In the genomic region with DNA sequence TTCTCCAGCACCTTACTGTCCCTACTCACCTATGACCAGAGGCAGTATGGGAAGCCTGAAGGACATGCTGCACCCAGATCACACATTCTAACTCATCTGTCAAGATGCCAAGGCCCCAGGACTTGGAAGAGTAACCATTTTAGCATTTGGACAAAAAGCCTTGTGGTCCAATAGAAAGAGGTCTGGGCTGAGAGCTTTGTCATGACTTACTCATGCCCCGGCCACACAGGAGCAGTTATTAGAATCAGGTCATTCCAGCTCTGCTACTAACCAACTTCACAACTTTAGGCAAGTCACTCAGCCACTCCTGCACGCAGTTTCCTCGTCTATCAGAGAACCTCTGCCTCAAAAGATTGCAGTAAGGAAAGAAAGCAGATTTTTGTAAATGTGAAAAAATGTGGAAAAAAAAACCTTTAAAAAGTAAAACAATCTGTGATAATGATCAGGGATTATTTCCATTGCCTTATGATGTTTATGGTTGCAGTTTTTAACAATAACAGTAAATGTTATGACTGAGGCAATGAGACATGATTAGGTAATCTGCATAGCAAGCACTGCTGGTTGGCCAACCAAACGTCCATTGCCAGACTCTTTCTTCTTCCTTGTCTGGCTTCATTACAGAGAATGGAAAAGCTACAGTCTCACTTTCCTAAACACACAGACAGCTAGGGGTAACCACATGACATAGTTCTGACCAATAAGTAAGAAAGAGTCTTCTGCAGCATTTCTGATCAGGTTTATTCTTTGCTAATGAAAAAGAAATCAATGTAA, we compare ENCODE assay signal across 20 cellular contexts.
DNase-seq lines count a peak whose midpoint lies in the region; ATAC-seq and FAIRE-seq lines count a peak whose summit lies in the region.
"Had no signal": no experiment of that assay in that cellular context is flagged by ENCODE, and none has a peak within 500 bp of the region (broad histone marks: within the 10 kb centered on the region; RNA-seq: fewer than 3 reads in every experiment).

No MANE protein-coding gene starts in this region.

- no peak overlapping the region for H2BK15ac ChIP-seq in mesenchymal stem cell (ENCODE audit: low read depth, poor library complexity, severe bottlenecking)

- no peak overlapping the region for H3K18ac ChIP-seq in mesenchymal stem cell (ENCODE audit: low read depth in 1 of 2, low read length in 2 of 2)

- H3K9ac ChIP-seq in mesenchymal stem cell (ENCODE audit: low read length), result no peak overlapping the region

- no peak for FAIRE-seq in GM19239 (lab: Jason Lieb, UNC)
- FAIRE-seq: GM12891, RCC 7860 had no signal

- H2BK120ac ChIP-seq in mesenchymal stem cell (ENCODE audit: low read depth, low read length), result no peak overlapping the region

- no peak overlapping the region for H3K14ac ChIP-seq in mesenchymal stem cell (ENCODE audit: low read length in 2 of 2)

- no peak overlapping the region for H4K91ac ChIP-seq in mesenchymal stem cell (ENCODE audit: low read length)

- H3K4me1 ChIP-seq in esophagus (ENCODE audit: control insufficient read depth in 2 of 2, insufficient read depth in 2 of 2, low read length in 1 of 2), result no peaks in the 10 kb centered on the region
- H3K4me1 ChIP-seq in mesenchymal stem cell (ENCODE audit: control insufficient read depth, insufficient read depth, low read depth, low read length), result peaks cover 2% of the 10 kb centered on the region
- H3K4me1 ChIP-seq: left lung, right atrium auricular region had no signal

- no peak overlapping the region for H3K23ac ChIP-seq in mesenchymal stem cell (ENCODE audit: low read length in 2 of 2)

- no peaks in the 10 kb centered on the region for H3K36me3 ChIP-seq in MG63
- no peaks in the 10 kb centered on the region for H3K36me3 ChIP-seq in esophagus (ENCODE audit: control insufficient read depth in 2 of 2, insufficient read depth in 2 of 2, low read length in 1 of 2)
- H3K36me3 ChIP-seq in mesenchymal stem cell (ENCODE audit: control insufficient read depth in 1 of 2, insufficient read depth in 2 of 2, low read depth in 1 of 2, low read length in 2 of 2), result no peaks in the 10 kb centered on the region
- H3K36me3 ChIP-seq: cardiac muscle cell, left lung, right atrium auricular region had no signal

- H3K4ac ChIP-seq in mesenchymal stem cell (ENCODE audit: low read depth in 1 of 2, low read length in 2 of 2), result no peak overlapping the region

- H2AK5ac ChIP-seq in mesenchymal stem cell (ENCODE audit: low read length, severe bottlenecking), result no peak overlapping the region

- H3K79me1 ChIP-seq in mesenchymal stem cell (replicated peaks; ENCODE audit: low read length, poor library complexity, severe bottlenecking), result no peaks in the 10 kb centered on the region

- intact Hi-C loops in Right ventricle myocardium inferior (cut with DNase I), result no loop called here

- H3K27ac ChIP-seq in esophagus (ENCODE audit: low read depth in 2 of 2, low read length in 1 of 2) (peak overlapping the region; percentile 45 to 58), mesenchymal stem cell (ENCODE audit: low read length, poor library complexity, severe bottlenecking) (no peak overlapping the region)
- H3K27ac ChIP-seq: right atrium auricular region had no signal

- H2BK12ac ChIP-seq in mesenchymal stem cell (ENCODE audit: low read length in 2 of 2), result no peak overlapping the region

- no peak for ATAC-seq in HG02588 (IDR thresholded peaks at IDR 0.05; ENCODE audit: unreplicated experiment)
- ATAC-seq in Right ventricle myocardium inferior, result no peak
- ATAC-seq: left lung; stimulated activated naive CD8-positive, alpha-beta T cell treated with anti-CD3 and anti-CD28 coated beads, Interleukin-15, amount 100 ng/mL, for 72 hours had no signal

- no peaks in the 10 kb centered on the region for H3K27me3 ChIP-seq in MG63
- H3K27me3 ChIP-seq in esophagus (ENCODE audit: control insufficient read depth in 1 of 2, insufficient read depth in 2 of 2, low read length in 2 of 2), result no peaks in the 10 kb centered on the region
- H3K27me3 ChIP-seq in mesenchymal stem cell (ENCODE audit: control insufficient read depth in 1 of 2, insufficient read depth in 1 of 2, low read length in 2 of 2), result no peaks in the 10 kb centered on the region
- H3K27me3 ChIP-seq: cardiac muscle cell, left lung, right atrium auricular region had no signal

- no peak overlapping the region for H2AFZ ChIP-seq in mesenchymal stem cell (ENCODE audit: low read depth, low read length)

- H3K9me3 ChIP-seq in MG63 (no peaks in the 10 kb centered on the region), esophagus (ENCODE audit: control insufficient read depth in 2 of 2, insufficient read depth in 1 of 2, low read depth in 1 of 2, low read length in 1 of 2) (no peaks in the 10 kb centered on the region), mesenchymal stem cell (ENCODE audit: control insufficient read depth, low read length) (no peaks in the 10 kb centered on the region)
- H3K9me3 ChIP-seq: left lung, right atrium auricular region had no signal

- no peak overlapping the region for H3K4me3 ChIP-seq in MG63
- no peak overlapping the region for H3K4me3 ChIP-seq in esophagus (ENCODE audit: low read depth in 1 of 2, low read length in 2 of 2)
- no peak overlapping the region for H3K4me3 ChIP-seq in mesenchymal stem cell (ENCODE audit: insufficient read depth in 1 of 2, low read depth in 1 of 2, low read length in 2 of 2)
- H3K4me3 ChIP-seq: cardiac muscle cell, left lung, right atrium auricular region had no signal

- H3K4me2 ChIP-seq in mesenchymal stem cell (ENCODE audit: low read length, poor library complexity, severe bottlenecking), result no peak overlapping the region

- DNase-seq in Daoy (ENCODE audit: low read depth) (peak; percentile 2), MG63 (peak; percentile 74), mesenchymal stem cell (peak; percentile 17), Right ventricle myocardium inferior (ENCODE audit: missing footprints) (no peak), GM19239 (ENCODE audit: insufficient read length, low spot score) (no peak), mucosa of gallbladder (ENCODE audit: low spot score) (no peak)
- DNase-seq: activated CD4-positive, alpha-beta memory T cell treated with anti-CD3 and anti-CD28 coated beads for 36 hours; activated T-cell treated with anti-CD3 and anti-CD28 coated beads, Interleukin-2, amount 50 U/mL, for 48 hours; foreskin fibroblast; left lung; NCI-H2029 treated with DMSO at 0.1 percent for 48 hours; NCI-H69; nucleus accumbens; stimulated activated naive CD8-positive, alpha-beta T cell treated with anti-CD3 and anti-CD28 coated beads, Interleukin-15, amount 100 ng/mL, for 72 hours had no signal

- 46 to 50% methylated on average over 4 of the region's 4 CpGs for WGBS in esophagus, 2 donors
- 67% methylated on average over 4 of the region's 4 CpGs for WGBS in mesenchymal stem cell

- no peak overlapping the region for H2BK5ac ChIP-seq in mesenchymal stem cell (ENCODE audit: low read depth, low read length, poor library complexity, severe bottlenecking)

- H4K8ac ChIP-seq in mesenchymal stem cell (ENCODE audit: low read length), result no peak overlapping the region

Comparison
In these comparisons a context has a peak if more than half of its experiments do, and no peak if none do; other contexts are left out.
1. DNase-seq: peak in Daoy (single experiment), MG63 (single experiment) and mesenchymal stem cell (single experiment); none in Right ventricle myocardium inferior (single experiment), GM19239 (single experiment) and mucosa of gallbladder (single experiment).